1 cellular context compared by ENCODE assay signal in the genomic region with DNA sequence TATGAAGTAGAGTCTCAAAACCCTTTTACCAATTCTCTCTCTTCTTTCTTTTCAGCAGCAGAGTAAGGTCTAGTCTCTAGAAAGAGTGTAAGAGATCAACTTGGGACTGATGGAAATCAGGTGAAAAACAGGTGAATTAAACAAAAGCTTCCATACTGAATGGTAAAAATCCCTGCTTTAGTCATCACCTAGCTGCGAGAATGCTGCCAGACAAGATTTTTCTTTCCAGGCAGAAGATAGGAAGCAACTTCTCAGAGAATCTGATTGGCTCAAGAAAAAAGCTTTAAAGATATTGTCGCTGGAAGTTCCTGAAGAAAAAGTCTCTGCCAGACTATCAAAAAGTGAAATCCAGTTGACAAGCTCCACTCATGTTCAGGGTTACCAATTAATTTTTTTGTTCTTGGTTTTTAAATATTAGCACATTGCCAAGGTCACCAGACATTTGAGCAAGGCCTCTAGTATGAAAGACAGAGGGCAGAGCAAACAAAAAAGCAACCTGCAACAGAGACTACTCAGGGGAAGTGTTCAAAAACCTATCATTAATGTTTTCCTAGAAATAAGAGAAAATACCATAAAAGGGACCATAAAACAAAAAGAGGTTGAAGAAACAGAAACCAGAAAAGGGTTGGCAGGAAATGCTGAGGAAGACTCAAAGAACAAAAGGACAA.
TF ChIP-seq lines count a peak whose summit lies in the region.

No MANE protein-coding gene starts in this region.

TF ChIP-seq in GM23338, 12 proteins besides CTCF, POLR2A, EP300 and RAD21 (continued from another document):
- TF ChIP-seq, protein P1, sequence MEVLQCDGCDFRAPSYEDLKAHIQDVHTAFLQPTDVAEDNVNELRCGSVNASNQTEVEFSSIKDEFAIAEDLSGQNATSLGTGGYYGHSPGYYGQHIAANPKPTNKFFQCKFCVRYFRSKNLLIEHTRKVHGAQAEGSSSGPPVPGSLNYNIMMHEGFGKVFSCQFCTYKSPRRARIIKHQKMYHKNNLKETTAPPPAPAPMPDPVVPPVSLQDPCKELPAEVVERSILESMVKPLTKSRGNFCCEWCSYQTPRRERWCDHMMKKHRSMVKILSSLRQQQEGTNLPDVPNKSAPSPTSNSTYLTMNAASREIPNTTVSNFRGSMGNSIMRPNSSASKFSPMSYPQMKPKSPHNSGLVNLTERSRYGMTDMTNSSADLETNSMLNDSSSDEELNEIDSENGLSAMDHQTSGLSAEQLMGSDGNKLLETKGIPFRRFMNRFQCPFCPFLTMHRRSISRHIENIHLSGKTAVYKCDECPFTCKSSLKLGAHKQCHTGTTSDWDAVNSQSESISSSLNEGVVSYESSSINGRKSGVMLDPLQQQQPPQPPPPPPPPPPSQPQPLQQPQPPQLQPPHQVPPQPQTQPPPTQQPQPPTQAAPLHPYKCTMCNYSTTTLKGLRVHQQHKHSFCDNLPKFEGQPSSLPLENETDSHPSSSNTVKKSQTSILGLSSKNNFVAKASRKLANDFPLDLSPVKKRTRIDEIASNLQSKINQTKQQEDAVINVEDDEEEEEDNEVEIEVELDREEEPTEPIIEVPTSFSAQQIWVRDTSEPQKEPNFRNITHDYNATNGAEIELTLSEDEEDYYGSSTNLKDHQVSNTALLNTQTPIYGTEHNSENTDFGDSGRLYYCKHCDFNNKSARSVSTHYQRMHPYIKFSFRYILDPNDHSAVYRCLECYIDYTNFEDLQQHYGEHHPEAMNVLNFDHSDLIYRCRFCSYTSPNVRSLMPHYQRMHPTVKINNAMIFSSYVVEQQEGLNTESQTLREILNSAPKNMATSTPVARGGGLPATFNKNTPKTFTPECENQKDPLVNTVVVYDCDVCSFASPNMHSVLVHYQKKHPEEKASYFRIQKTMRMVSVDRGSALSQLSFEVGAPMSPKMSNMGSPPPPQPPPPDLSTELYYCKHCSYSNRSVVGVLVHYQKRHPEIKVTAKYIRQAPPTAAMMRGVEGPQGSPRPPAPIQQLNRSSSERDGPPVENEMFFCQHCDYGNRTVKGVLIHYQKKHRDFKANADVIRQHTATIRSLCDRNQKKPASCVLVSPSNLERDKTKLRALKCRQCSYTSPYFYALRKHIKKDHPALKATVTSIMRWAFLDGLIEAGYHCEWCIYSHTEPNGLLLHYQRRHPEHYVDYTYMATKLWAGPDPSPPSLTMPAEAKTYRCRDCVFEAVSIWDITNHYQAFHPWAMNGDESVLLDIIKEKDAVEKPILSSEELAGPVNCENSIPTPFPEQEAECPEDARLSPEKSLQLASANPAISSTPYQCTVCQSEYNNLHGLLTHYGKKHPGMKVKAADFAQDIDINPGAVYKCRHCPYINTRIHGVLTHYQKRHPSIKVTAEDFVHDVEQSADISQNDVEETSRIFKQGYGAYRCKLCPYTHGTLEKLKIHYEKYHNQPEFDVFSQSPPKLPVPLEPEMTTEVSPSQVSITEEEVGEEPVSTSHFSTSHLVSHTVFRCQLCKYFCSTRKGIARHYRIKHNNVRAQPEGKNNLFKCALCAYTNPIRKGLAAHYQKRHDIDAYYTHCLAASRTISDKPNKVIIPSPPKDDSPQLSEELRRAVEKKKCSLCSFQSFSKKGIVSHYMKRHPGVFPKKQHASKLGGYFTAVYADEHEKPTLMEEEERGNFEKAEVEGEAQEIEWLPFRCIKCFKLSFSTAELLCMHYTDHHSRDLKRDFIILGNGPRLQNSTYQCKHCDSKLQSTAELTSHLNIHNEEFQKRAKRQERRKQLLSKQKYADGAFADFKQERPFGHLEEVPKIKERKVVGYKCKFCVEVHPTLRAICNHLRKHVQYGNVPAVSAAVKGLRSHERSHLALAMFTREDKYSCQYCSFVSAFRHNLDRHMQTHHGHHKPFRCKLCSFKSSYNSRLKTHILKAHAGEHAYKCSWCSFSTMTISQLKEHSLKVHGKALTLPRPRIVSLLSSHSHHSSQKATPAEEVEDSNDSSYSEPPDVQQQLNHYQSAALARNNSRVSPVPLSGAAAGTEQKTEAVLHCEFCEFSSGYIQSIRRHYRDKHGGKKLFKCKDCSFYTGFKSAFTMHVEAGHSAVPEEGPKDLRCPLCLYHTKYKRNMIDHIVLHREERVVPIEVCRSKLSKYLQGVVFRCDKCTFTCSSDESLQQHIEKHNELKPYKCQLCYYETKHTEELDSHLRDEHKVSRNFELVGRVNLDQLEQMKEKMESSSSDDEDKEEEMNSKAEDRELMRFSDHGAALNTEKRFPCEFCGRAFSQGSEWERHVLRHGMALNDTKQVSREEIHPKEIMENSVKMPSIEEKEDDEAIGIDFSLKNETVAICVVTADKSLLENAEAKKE (CRISPR knock-in tag; IDR thresholded peaks at IDR 0.05): no peak
